In the genomic region with DNA sequence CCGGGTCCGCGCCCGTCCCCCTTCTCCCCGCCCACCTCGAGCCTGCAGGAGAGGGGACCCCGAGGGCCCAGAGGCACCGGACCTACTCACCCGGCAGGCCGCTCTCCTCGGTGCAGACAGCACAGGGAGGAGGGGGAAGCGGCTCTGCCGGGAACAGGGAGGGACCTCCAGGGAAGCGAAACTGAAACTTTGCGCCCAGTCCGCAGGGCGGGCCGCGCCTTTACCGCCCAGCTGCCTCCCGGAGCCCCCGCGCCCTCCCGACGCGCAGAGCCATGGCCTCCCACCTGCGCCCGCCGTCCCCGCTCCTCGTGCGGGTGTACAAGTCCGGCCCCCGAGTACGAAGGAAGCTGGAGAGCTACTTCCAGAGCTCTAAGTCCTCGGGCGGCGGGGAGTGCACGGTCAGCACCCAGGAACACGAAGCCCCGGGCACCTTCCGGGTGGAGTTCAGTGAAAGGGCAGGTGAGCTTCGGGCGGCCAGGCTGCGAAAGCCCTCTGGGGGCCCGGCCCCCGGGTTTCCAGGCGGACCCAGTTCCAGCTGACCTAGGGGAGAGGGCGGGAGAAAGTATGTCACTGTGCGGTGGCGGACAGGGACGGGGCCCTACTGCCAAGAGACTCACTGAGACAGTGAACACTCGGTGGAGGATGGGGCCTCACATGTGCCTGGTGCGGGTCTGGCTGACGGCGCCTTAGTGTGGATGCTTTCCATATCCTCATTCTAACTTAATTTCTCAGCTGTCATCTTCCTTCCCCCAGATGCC, we compare ENCODE assay signal across 8 cellular contexts. TPM values are rescaled to one million over a fixed set of nuclear protein-coding genes. Genes with fewer than 3 reads are reported as not detected.
DNase-seq lines count a peak whose midpoint lies in the region; ATAC-seq and TF ChIP-seq lines count a peak whose summit lies in the region.

A gene (plus strand): TSS at position 184 of the 758 bp plus-strand sequence. CDS start 89 bp downstream, at position 273.
A gene (minus strand): TSS at position 146 of the 758 bp plus-strand sequence. CDS start 4,680 bp downstream, outside the sequence.

- POLR2A ChIA-PET in RWPE1 (lab: Yijun Ruan, JAX; ENCODE audit: low non-redundant PET), result interaction anchor here (1.0 kb wide), 2 partner anchors 115 to 230 kb away, joined by 3 to 4 read pairs; a partner anchor contains a TSS

- intact Hi-C loops in natural killer cell (cut with micrococcal nuclease), result loop anchor here (1.0 to 5.0 kb wide), 5 partner anchors 16 to 638 kb away; a partner anchor contains a TSS

- H3K4me3 ChIP-seq in fibroblast of mammary gland (ENCODE audit: control insufficient read depth, low read depth, low read length), result peak within 1 kb of the TSS; percentile 83

- peaks cover 9% of the 10 kb centered on the region for H3K36me3 Mint-ChIP-seq in IgD-negative memory B cell
- H3K36me3 Mint-ChIP-seq in natural killer cell, result peaks cover 23% of the 10 kb centered on the region

- H3K27ac Mint-ChIP-seq in IgD-negative memory B cell (peak within 1 kb of the TSS; percentile 82 to 93 (median 93)), natural killer cell (peak within 1 kb of the TSS; percentile 86 to 97)

- CTCF ChIA-PET in RWPE1 (lab: Yijun Ruan, JAX), result interaction anchor here (0.5 to 0.8 kb wide), 4 partner anchors 28 to 114 kb away, joined by 3 to 4 read pairs (median 3); no protein-coding TSS in a partner anchor

- ATAC-seq in GM21529 (IDR thresholded peaks at IDR 0.05; ENCODE audit: unreplicated experiment), result peak; percentile 74
- ATAC-seq in natural killer cell, result peak; percentile 91 to 97 (median 93)

- H3K27me3 Mint-ChIP-seq in IgD-negative memory B cell (no peaks in the 10 kb centered on the region), natural killer cell (ENCODE audit: low read depth in 2 of 2) (no peaks in the 10 kb centered on the region)

- peak within 1 kb of the TSS; percentile 80 for H3K27ac ChIP-seq in RWPE1

- H3K9me3 Mint-ChIP-seq in IgD-negative memory B cell, result no peaks in the 10 kb centered on the region
- no peaks in the 10 kb centered on the region for H3K9me3 Mint-ChIP-seq in natural killer cell

- H3K4me1 Mint-ChIP-seq in IgD-negative memory B cell (peaks cover 51 to 70% (median 62%) of the 10 kb centered on the region in 3 donors), natural killer cell (peaks cover 77% of the 10 kb centered on the region in 2 donors)

- H3K4me3 Mint-ChIP-seq in IgD-negative memory B cell (peak within 1 kb of the TSS; percentile 86 to 96 (median 92)), natural killer cell (peak within 1 kb of the TSS; percentile 93)

- TF ChIP-seq CTCF in RWPE1 (conservative IDR thresholded peaks at IDR 0.05; ENCODE audit: low read depth), result no peak
- TF ChIP-seq CTCF in fibroblast of mammary gland (conservative IDR thresholded peaks at IDR 0.05; ENCODE audit: control insufficient read depth, insufficient read depth, low read depth, low read length), result no peak
- TF ChIP-seq CTCF in natural killer cell (IDR thresholded peaks at IDR 0.05), result no peak

- DNase-seq in DMS 273 treated with DMSO at 0.1 percent for 48 hours (lab: John Stamatoyannopoulos, UW), result peak; percentile 69
- peak; percentile 91 for DNase-seq in RWPE1 (ENCODE audit: low spot score)
- DNase-seq in activated T-helper 9 cell treated with anti-CD3 and anti-CD28 coated beads, Interleukin-2, amount 50 U/mL, for 16 hours (ENCODE audit: low read depth), result peak; percentile 65
- peak; percentile 72 for DNase-seq in fibroblast of mammary gland (ENCODE audit: low read depth)
- peak; percentile 75 for DNase-seq in natural killer cell
- DNase-seq in stimulated activated naive CD4-positive, alpha-beta T cell (lab: John Stamatoyannopoulos, UW), result peak; percentile 62 to 83 (median 72)

RNA-seq across cellular contexts. Expression of the first gene that starts in this region (rescaled TPM):
- polyA plus RNA-seq in IgD-negative memory B cell, result 21.4 TPM
- 10 to 100 TPM; 40.8 to 61.0 (median 51.8) TPM for total RNA-seq in natural killer cell

RNA-seq across cellular contexts. Expression of the second gene that starts in this region (rescaled TPM):
- polyA plus RNA-seq in IgD-negative memory B cell, result 18.7 TPM
- total RNA-seq in natural killer cell, result 10 to 100 TPM; 23.8 to 41.1 (median 38.5) TPM

Comparison
In these comparisons a context has a peak if more than half of its experiments do, and no peak if none do; other contexts are left out.
1. Peak in every context shown above with its lines: DNase-seq, ATAC-seq, H3K4me3 ChIP-seq and H3K27ac ChIP-seq.